25 cellular contexts compared by ENCODE assay signal in genomic region chr17:66357037-66357436, GRCh38. TPM values are rescaled to one million over a fixed set of nuclear protein-coding genes. Genes with fewer than 3 reads are reported as not detected.
A peak's percentile ranks its signal among the peaks of the same experiment; 100 is the strongest.
DNase-seq lines count a peak whose midpoint lies in the region; ATAC-seq, FAIRE-seq and TF ChIP-seq lines count a peak whose summit lies in the region.
"Had no signal": no experiment of that assay in that cellular context is flagged by ENCODE, and none has a peak within 500 bp of the region (broad histone marks: within the 10 kb centered on the region; RNA-seq: fewer than 3 reads in every experiment).

No MANE protein-coding gene starts in this region.

- peaks cover 80% of the 10 kb centered on the region for H3K79me2 ChIP-seq in DND-41 (ENCODE audit: insufficient read depth, low read length)

- H3K27ac ChIP-seq in DND-41 (ENCODE audit: low read length) = no peak overlapping the region
- H3K27ac ChIP-seq in pancreas = no peak overlapping the region
- H3K27ac ChIP-seq: hepatocyte, KMS-11, psoas muscle, upper lobe of right lung had no signal

- H3K4me3 ChIP-seq in DND-41 (ENCODE audit: low read depth in 1 of 2, low read length in 2 of 2) (no peak overlapping the region), MG63 (no peak overlapping the region), fibroblast of mammary gland (ENCODE audit: control insufficient read depth, low read depth, low read length) (no peak overlapping the region), pancreas (no peak overlapping the region)
- H3K4me3 ChIP-seq: hepatocyte, psoas muscle, upper lobe of right lung had no signal

- TF ChIP-seq CTCF in DND-41 (IDR thresholded peaks at IDR 0.05; ENCODE audit: borderline replicate concordance, extremely low read depth, low read length, poor library complexity, severe bottlenecking) (no peak), fibroblast of mammary gland (conservative IDR thresholded peaks at IDR 0.05; ENCODE audit: control insufficient read depth, insufficient read depth, low read depth, low read length) (no peak), pancreas (IDR thresholded peaks at IDR 0.05) (no peak)

- H4K20me1 ChIP-seq in DND-41 (ENCODE audit: insufficient read depth, low read length) = peaks cover 17% of the 10 kb centered on the region; the same call in 1 of the 2 replicates

- no peak overlapping the region for H3K4me2 ChIP-seq in DND-41 (ENCODE audit: insufficient read depth, low read length)
- H3K4me2 ChIP-seq: hepatocyte, KMS-11 had no signal

- no peak overlapping the region for H2AFZ ChIP-seq in DND-41 (ENCODE audit: low read depth, low read length)
- H2AFZ ChIP-seq: hepatocyte had no signal

- H3K27me3 ChIP-seq in DND-41 (ENCODE audit: insufficient read depth, low read length, poor library complexity) = no peaks in the 10 kb centered on the region
- H3K27me3 ChIP-seq in MG63 = no peaks in the 10 kb centered on the region
- H3K27me3 ChIP-seq in pancreas = no peaks in the 10 kb centered on the region
- H3K27me3 ChIP-seq: hepatocyte, upper lobe of right lung had no signal

- no peak for TF ChIP-seq POLR2A in erythroblast (IDR thresholded peaks at IDR 0.05; ENCODE audit: low read length)

- WGBS in pancreas, 2 donors = 98% methylated on average over 2 of the region's 2 CpGs

- FAIRE-seq in pancreas (lab: Jason Lieb, UNC) = no peak
- FAIRE-seq: colon, GM19239, small intestine, TTC549 had no signal

- H3K4me1 ChIP-seq in DND-41 (ENCODE audit: insufficient read depth, low read length) (peaks cover 3% of the 10 kb centered on the region; the same call in 1 of the 2 replicates), pancreas (no peaks in the 10 kb centered on the region)
- H3K4me1 ChIP-seq: psoas muscle, upper lobe of right lung had no signal

- H3K36me3 ChIP-seq in DND-41 (ENCODE audit: insufficient read depth, low read length) (no peaks in the 10 kb centered on the region), MG63 (no peaks in the 10 kb centered on the region), pancreas (no peaks in the 10 kb centered on the region)
- H3K36me3 ChIP-seq: upper lobe of right lung had no signal

- DNase-seq in A172 (ENCODE audit: low spot score) = peak; percentile 23
- peak; percentile 44 for DNase-seq in DND-41
- peak; percentile 81 for DNase-seq in MG63
- DNase-seq in fibroblast of mammary gland (ENCODE audit: low read depth) = peak; percentile 45
- DNase-seq in HuH-7.5 (ENCODE audit: low spot score) = no peak
- DNase-seq in erythroblast (lab: John Stamatoyannopoulos, UW) = no peak
- DNase-seq in pancreas = no peak
- no peak for DNase-seq in NCI-H345 (lab: John Stamatoyannopoulos, UW)
- DNase-seq: activated T-cell treated with anti-CD3 and anti-CD28 coated beads, Interleukin-2, amount 50 U/mL, for 1 hour; CD8-positive, alpha-beta T cell; endodermal cell; GOT3; NCI-H1105; NCI-H2081 treated with DMSO at 0.1 percent for 48 hours; NCI-H510A; psoas muscle; small intestine; stimulated activated CD4-positive, alpha-beta T cell treated with anti-CD3 and anti-CD28 coated beads, Interleukin-2, amount 100 ng/mL, for 48 hours; SW 1271; upper lobe of right lung had no signal

- intact Hi-C loops in pancreas (cut with DNase I) = no loop called here

- no peak overlapping the region for H3K9ac ChIP-seq in DND-41 (ENCODE audit: low read depth, low read length)
- H3K9ac ChIP-seq: KMS-11 had no signal

- H3K9me3 ChIP-seq in DND-41 (ENCODE audit: insufficient read depth, low read length, severe bottlenecking) (no peaks in the 10 kb centered on the region), MG63 (no peaks in the 10 kb centered on the region), pancreas (no peaks in the 10 kb centered on the region)
- H3K9me3 ChIP-seq: psoas muscle, upper lobe of right lung had no signal

- ATAC-seq in DND-41 (ENCODE audit: insufficient read depth, low read depth) (peak; percentile 79), pancreas (no peak)
- ATAC-seq: CD8-positive, alpha-beta T cell; psoas muscle; upper lobe of right lung had no signal

RNA-seq across cellular contexts. Expression of gene PRKCA, which starts 54.6 kb away (rescaled TPM):
- total RNA-seq in A172 (2014; rRNA removed; shearing (Covaris generic)) = 21.6 and 24.2 TPM in 2 replicates
- 16.6 and 17.3 TPM in 2 replicates for total RNA-seq in MG63 (2014; rRNA removed; shearing (Covaris generic); ENCODE audit: low replicate concordance)
- total RNA-seq in pancreas = 10 to 100 TPM in 4 of 6 donors, 1 to 10 TPM in 2; 8.9 to 22.3 (median 11.7) TPM
- 1 to 10 TPM; 3.5 to 5.0 TPM for polyA plus RNA-seq in pancreas

Comparison
In these comparisons a context has a peak if more than half of its experiments do, and no peak if none do; other contexts are left out.
1. DNase-seq: peak in A172 (single experiment), DND-41 (single experiment), MG63 (single experiment) and fibroblast of mammary gland (single experiment); none in HuH-7.5 (single experiment), erythroblast (0 of 2), pancreas (0 of 6) and NCI-H345 (single experiment).